ENCODE assay signal across 1 cellular context in the genomic region with DNA sequence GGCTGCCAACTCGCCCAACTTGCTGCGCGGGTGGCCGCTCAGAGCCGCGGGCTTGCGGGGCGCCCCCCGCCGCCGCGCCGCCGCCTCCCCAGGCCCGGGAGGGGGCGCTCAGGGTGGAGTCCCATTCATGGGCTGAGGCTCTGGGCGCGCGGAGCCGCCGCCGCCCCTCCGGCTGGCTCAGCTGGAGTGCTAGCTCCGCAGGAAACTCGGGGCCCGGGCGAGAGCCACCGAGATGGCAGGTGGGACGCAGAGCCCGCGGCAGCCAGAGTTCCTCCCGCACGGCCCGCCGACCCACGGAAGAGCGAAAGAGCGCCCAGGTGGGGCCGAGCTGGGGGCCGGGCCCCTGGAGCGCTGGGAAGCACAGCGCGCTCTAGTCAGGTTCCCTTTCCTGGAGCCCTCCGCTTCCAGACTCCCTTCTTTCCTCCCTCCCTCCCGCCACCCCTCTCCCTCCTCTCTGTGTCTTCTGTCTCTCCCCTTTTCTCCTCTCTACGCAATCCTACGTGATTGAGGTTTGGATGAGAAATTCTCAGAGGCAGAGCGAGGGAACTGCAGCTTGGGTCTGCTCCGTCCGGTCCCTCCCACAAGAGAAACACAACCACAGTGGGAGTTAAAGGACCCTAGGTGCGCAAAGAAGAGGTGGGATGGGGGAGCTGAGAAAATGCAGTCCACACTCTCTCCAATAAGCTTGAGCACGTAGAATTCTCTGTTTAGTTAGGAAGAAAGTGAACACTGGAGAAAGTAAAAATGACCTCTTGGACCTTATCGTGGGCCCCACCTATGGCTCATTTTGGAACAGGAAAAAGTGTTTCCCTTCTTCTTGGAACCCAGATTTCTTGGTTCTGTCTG.
TF ChIP-seq lines count a peak whose summit lies in the region.

No MANE protein-coding gene starts in this region.

TF ChIP-seq in H1, 55 proteins besides CTCF, POLR2A, EP300 and RAD21 (continued from another document):
- TF ChIP-seq, protein P1, sequence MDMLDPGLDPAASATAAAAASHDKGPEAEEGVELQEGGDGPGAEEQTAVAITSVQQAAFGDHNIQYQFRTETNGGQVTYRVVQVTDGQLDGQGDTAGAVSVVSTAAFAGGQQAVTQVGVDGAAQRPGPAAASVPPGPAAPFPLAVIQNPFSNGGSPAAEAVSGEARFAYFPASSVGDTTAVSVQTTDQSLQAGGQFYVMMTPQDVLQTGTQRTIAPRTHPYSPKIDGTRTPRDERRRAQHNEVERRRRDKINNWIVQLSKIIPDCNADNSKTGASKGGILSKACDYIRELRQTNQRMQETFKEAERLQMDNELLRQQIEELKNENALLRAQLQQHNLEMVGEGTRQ (IDR thresholded peaks at IDR 0.05; ENCODE audit: low read length): no peak
- no peak for TF ChIP-seq BCL11A (IDR thresholded peaks at IDR 0.05; ENCODE audit: low read depth in 2 of 2, low read length in 2 of 2)
- TF ChIP-seq RNF2 (IDR thresholded peaks at IDR 0.05; ENCODE audit: borderline replicate concordance, low read depth, low read length, missing control alignments, poor library complexity, severe bottlenecking): peak; percentile 27
- no peak for TF ChIP-seq SP4 (IDR thresholded peaks at IDR 0.05; ENCODE audit: low read length)
- no peak for TF ChIP-seq SP2 (IDR thresholded peaks at IDR 0.05; ENCODE audit: low read length)
- TF ChIP-seq KDM4A (IDR thresholded peaks at IDR 0.05; ENCODE audit: low read depth, low read length, severe bottlenecking): peak; percentile 86
- peak; percentile 78 for TF ChIP-seq ASH2L (IDR thresholded peaks at IDR 0.05; ENCODE audit: low read length)
- no peak for TF ChIP-seq HDAC6 (IDR thresholded peaks at IDR 0.05; ENCODE audit: low read depth, low read length)
- TF ChIP-seq SRF (IDR thresholded peaks at IDR 0.05; ENCODE audit: low read depth, low read length): no peak
- TF ChIP-seq ZNF274 (IDR thresholded peaks at IDR 0.05; ENCODE audit: borderline replicate concordance, extremely low read depth, low read length): no peak
- no peak for TF ChIP-seq RFX5 (IDR thresholded peaks at IDR 0.05; ENCODE audit: borderline replicate concordance, low read depth, low read length)
- peak; percentile 65; the same call in 1 of the 2 replicates for TF ChIP-seq RBBP5 (IDR thresholded peaks at IDR 0.05; ENCODE audit: borderline replicate concordance, low read depth, low read length)
- TF ChIP-seq, protein P2, sequence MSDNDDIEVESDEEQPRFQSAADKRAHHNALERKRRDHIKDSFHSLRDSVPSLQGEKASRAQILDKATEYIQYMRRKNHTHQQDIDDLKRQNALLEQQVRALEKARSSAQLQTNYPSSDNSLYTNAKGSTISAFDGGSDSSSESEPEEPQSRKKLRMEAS (IDR thresholded peaks at IDR 0.05): no peak
- peak; percentile 57 for TF ChIP-seq SUZ12 (IDR thresholded peaks at IDR 0.05; ENCODE audit: low read length)
- no peak for TF ChIP-seq NANOG (IDR thresholded peaks at IDR 0.05; ENCODE audit: insufficient read depth, low read depth, low read length, poor library complexity, severe bottlenecking)
- no peak for TF ChIP-seq NRF1 (IDR thresholded peaks at IDR 0.05; ENCODE audit: low read depth, low read length)
- no peak for TF ChIP-seq RXRA (IDR thresholded peaks at IDR 0.05; ENCODE audit: insufficient read depth, low read depth, low read length)
- no peak; the same call in 1 of the 2 replicates for TF ChIP-seq TBP (IDR thresholded peaks at IDR 0.05; ENCODE audit: low read depth, low read length)
- no peak for TF ChIP-seq CBX5 (IDR thresholded peaks at IDR 0.05; ENCODE audit: low read depth, low read length)
- no peak for TF ChIP-seq CEBPB (IDR thresholded peaks at IDR 0.05; ENCODE audit: low read depth, low read length)
- no peak for TF ChIP-seq JUN (IDR thresholded peaks at IDR 0.05; ENCODE audit: low read depth, low read length)
- no peak for TF ChIP-seq CBX8 (IDR thresholded peaks at IDR 0.05; ENCODE audit: borderline replicate concordance, low read depth, low read length)
- peak; percentile 19; the same call in 1 of the 2 replicates for TF ChIP-seq PHF8 (conservative IDR thresholded peaks at IDR 0.05; ENCODE audit: low read depth, low read length)
- TF ChIP-seq, protein P3, sequence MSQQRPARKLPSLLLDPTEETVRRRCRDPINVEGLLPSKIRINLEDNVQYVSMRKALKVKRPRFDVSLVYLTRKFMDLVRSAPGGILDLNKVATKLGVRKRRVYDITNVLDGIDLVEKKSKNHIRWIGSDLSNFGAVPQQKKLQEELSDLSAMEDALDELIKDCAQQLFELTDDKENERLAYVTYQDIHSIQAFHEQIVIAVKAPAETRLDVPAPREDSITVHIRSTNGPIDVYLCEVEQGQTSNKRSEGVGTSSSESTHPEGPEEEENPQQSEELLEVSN (IDR thresholded peaks at IDR 0.05): no peak
- TF ChIP-seq, protein P4, sequence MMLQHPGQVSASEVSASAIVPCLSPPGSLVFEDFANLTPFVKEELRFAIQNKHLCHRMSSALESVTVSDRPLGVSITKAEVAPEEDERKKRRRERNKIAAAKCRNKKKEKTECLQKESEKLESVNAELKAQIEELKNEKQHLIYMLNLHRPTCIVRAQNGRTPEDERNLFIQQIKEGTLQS (IDR thresholded peaks at IDR 0.05; ENCODE audit: insufficient read depth, low read depth, low read length): no peak
- no peak for TF ChIP-seq BRCA1 (IDR thresholded peaks at IDR 0.05; ENCODE audit: low read depth, low read length)
- TF ChIP-seq EGR1 (IDR thresholded peaks at IDR 0.05; ENCODE audit: borderline replicate concordance, low read depth, low read length): 0 out of 2 replicates have a peak, but pooled peaks have one; percentile 41
- no peak for TF ChIP-seq BACH1 (IDR thresholded peaks at IDR 0.05; ENCODE audit: low read length)
- no peak for TF ChIP-seq TAF7 (optimal IDR thresholded peaks at IDR 0.05; ENCODE audit: borderline replicate concordance, low read depth, low read length)
- no peak for TF ChIP-seq SP1 (IDR thresholded peaks at IDR 0.05; ENCODE audit: low read depth, low read length)
- TF ChIP-seq, protein P5, sequence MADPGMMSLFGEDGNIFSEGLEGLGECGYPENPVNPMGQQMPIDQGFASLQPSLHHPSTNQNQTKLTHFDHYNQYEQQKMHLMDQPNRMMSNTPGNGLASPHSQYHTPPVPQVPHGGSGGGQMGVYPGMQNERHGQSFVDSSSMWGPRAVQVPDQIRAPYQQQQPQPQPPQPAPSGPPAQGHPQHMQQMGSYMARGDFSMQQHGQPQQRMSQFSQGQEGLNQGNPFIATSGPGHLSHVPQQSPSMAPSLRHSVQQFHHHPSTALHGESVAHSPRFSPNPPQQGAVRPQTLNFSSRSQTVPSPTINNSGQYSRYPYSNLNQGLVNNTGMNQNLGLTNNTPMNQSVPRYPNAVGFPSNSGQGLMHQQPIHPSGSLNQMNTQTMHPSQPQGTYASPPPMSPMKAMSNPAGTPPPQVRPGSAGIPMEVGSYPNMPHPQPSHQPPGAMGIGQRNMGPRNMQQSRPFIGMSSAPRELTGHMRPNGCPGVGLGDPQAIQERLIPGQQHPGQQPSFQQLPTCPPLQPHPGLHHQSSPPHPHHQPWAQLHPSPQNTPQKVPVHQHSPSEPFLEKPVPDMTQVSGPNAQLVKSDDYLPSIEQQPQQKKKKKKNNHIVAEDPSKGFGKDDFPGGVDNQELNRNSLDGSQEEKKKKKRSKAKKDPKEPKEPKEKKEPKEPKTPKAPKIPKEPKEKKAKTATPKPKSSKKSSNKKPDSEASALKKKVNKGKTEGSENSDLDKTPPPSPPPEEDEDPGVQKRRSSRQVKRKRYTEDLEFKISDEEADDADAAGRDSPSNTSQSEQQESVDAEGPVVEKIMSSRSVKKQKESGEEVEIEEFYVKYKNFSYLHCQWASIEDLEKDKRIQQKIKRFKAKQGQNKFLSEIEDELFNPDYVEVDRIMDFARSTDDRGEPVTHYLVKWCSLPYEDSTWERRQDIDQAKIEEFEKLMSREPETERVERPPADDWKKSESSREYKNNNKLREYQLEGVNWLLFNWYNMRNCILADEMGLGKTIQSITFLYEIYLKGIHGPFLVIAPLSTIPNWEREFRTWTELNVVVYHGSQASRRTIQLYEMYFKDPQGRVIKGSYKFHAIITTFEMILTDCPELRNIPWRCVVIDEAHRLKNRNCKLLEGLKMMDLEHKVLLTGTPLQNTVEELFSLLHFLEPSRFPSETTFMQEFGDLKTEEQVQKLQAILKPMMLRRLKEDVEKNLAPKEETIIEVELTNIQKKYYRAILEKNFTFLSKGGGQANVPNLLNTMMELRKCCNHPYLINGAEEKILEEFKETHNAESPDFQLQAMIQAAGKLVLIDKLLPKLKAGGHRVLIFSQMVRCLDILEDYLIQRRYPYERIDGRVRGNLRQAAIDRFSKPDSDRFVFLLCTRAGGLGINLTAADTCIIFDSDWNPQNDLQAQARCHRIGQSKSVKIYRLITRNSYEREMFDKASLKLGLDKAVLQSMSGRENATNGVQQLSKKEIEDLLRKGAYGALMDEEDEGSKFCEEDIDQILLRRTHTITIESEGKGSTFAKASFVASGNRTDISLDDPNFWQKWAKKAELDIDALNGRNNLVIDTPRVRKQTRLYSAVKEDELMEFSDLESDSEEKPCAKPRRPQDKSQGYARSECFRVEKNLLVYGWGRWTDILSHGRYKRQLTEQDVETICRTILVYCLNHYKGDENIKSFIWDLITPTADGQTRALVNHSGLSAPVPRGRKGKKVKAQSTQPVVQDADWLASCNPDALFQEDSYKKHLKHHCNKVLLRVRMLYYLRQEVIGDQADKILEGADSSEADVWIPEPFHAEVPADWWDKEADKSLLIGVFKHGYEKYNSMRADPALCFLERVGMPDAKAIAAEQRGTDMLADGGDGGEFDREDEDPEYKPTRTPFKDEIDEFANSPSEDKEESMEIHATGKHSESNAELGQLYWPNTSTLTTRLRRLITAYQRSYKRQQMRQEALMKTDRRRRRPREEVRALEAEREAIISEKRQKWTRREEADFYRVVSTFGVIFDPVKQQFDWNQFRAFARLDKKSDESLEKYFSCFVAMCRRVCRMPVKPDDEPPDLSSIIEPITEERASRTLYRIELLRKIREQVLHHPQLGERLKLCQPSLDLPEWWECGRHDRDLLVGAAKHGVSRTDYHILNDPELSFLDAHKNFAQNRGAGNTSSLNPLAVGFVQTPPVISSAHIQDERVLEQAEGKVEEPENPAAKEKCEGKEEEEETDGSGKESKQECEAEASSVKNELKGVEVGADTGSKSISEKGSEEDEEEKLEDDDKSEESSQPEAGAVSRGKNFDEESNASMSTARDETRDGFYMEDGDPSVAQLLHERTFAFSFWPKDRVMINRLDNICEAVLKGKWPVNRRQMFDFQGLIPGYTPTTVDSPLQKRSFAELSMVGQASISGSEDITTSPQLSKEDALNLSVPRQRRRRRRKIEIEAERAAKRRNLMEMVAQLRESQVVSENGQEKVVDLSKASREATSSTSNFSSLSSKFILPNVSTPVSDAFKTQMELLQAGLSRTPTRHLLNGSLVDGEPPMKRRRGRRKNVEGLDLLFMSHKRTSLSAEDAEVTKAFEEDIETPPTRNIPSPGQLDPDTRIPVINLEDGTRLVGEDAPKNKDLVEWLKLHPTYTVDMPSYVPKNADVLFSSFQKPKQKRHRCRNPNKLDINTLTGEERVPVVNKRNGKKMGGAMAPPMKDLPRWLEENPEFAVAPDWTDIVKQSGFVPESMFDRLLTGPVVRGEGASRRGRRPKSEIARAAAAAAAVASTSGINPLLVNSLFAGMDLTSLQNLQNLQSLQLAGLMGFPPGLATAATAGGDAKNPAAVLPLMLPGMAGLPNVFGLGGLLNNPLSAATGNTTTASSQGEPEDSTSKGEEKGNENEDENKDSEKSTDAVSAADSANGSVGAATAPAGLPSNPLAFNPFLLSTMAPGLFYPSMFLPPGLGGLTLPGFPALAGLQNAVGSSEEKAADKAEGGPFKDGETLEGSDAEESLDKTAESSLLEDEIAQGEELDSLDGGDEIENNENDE (IDR thresholded peaks at IDR 0.05; ENCODE audit: insufficient replicate concordance, low read length): no peak
- no peak for TF ChIP-seq SIN3A (conservative IDR thresholded peaks at IDR 0.05 in 1 of 2, IDR thresholded peaks at IDR 0.05 in 1 of 2; ENCODE audit: low read depth in 1 of 2, low read length in 2 of 2)
- TF ChIP-seq SIRT6 (IDR thresholded peaks at IDR 0.05; ENCODE audit: low read length): no peak
- TF ChIP-seq TEAD4 (IDR thresholded peaks at IDR 0.05; ENCODE audit: low read depth, low read length): no peak
- no peak for TF ChIP-seq TCF12 (IDR thresholded peaks at IDR 0.05; ENCODE audit: low read depth, low read length)
- no peak for TF ChIP-seq SAP30 (IDR thresholded peaks at IDR 0.05; ENCODE audit: insufficient read depth, insufficient replicate concordance, low read length)
- TF ChIP-seq KDM1A (IDR thresholded peaks at IDR 0.05; ENCODE audit: borderline replicate concordance, low read length): no peak
- TF ChIP-seq KDM5A (IDR thresholded peaks at IDR 0.05; ENCODE audit: low read length): no peak
- no peak for TF ChIP-seq GABPA (IDR thresholded peaks at IDR 0.05; ENCODE audit: borderline replicate concordance, insufficient read depth, low read length)
- no peak for TF ChIP-seq POLR2AphosphoS5 (IDR thresholded peaks at IDR 0.05; ENCODE audit: low read depth, low read length)
- TF ChIP-seq CTBP2 (IDR thresholded peaks at IDR 0.05; ENCODE audit: borderline replicate concordance, insufficient read depth, insufficient read length, low read length): no peak
- TF ChIP-seq, protein P6, sequence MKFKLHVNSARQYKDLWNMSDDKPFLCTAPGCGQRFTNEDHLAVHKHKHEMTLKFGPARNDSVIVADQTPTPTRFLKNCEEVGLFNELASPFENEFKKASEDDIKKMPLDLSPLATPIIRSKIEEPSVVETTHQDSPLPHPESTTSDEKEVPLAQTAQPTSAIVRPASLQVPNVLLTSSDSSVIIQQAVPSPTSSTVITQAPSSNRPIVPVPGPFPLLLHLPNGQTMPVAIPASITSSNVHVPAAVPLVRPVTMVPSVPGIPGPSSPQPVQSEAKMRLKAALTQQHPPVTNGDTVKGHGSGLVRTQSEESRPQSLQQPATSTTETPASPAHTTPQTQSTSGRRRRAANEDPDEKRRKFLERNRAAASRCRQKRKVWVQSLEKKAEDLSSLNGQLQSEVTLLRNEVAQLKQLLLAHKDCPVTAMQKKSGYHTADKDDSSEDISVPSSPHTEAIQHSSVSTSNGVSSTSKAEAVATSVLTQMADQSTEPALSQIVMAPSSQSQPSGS (IDR thresholded peaks at IDR 0.05; ENCODE audit: low read length): no peak
- TF ChIP-seq EZH2 (IDR thresholded peaks at IDR 0.05; ENCODE audit: low read depth, low read length, severe bottlenecking): no peak
- no peak for TF ChIP-seq CREB1 (IDR thresholded peaks at IDR 0.05)
- TF ChIP-seq FOSL1 (IDR thresholded peaks at IDR 0.05; ENCODE audit: insufficient read depth, low read depth, low read length): no peak
- no peak for TF ChIP-seq CHD1 (IDR thresholded peaks at IDR 0.05; ENCODE audit: low read depth, low read length)
